Comparison of ENCODE assay signal across 9 cellular contexts in the genomic region with DNA sequence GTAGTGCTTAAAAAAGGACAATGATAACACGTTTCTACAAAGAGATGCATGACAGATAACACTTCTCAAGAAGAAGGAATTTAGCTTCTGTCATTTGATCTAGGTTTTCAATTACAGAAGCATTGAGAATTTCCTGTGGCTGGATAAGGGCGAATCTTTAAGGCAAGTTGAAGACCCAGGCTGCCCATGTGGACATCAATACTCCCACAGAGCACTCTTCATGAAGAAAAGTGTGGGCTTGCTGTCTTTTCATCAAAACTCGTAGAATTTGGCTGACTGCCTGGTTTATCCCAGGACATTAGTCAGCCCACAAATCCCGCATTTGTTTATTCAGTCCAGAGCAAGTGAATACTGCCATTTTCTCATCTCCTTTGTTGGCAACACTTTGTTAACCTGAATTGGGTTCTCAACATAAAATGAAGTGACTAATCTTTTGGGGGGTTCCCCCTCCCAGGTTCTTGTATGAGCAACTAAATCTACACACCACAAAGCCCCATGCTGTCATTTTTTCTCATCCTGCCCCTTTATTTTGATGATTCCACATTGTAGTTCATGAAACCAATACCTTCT. TPM values are rescaled to one million over a fixed set of nuclear protein-coding genes. Genes with fewer than 3 reads are reported as not detected.
DNase-seq lines count a peak whose midpoint lies in the region; ATAC-seq and TF ChIP-seq lines count a peak whose summit lies in the region.
"Had no signal": no experiment of that assay in that cellular context is flagged by ENCODE, and none has a peak within 500 bp of the region (broad histone marks: within the 10 kb centered on the region; RNA-seq: fewer than 3 reads in every experiment).

No MANE protein-coding gene starts in this region.

- dilution Hi-C loops in mammary epithelial cell (cut with HindIII; ENCODE audit: low sequenced_read_pairs), result no loop called here

- DNase-seq in mammary epithelial cell (peak; percentile 100), breast epithelium (ENCODE audit: low spot score in 2 of 2) (no peak), SJCRH30 (peak; percentile 84 to 92), fibroblast of peridontal ligament (ENCODE audit: extremely low read depth) (peak; percentile 97), endothelial cell (ENCODE audit: low spot score) (no peak), SIG-M5 (lab: John Stamatoyannopoulos, UW) (no peak)

- in situ Hi-C loops in mammary epithelial cell (cut with MboI; ENCODE audit: low sequenced_read_pairs in 2 of 2), result no loop called here

- no peak overlapping the region for H3K27ac Mint-ChIP-seq in stimulated activated memory B cell treated with anti-CD40 and anti-IgM and Interleukin-4, amounts not matched to agents 10 μg/mL and 1 μg/mL and 100 μg/mL, for 72 hours
- no peak overlapping the region for H3K27ac Mint-ChIP-seq in endothelial cell (ENCODE audit: unreplicated experiment)

- BruUV-seq in mammary epithelial cell (replicated peaks; lab: Mats Ljungman, UMichigan), result no TSS peak

- no peaks in the 10 kb centered on the region for H3K27me3 ChIP-seq in mammary epithelial cell (ENCODE audit: insufficient read depth, low read length)
- no peaks in the 10 kb centered on the region for H3K27me3 ChIP-seq in breast epithelium
- no peaks in the 10 kb centered on the region for H3K27me3 ChIP-seq in SJCRH30

- no peak overlapping the region for H3K4me3 ChIP-seq in mammary epithelial cell (replicated peaks in 1 of 3; ENCODE audit: insufficient read depth in 1 of 3, low read depth in 2 of 3, low read length in 3 of 3)
- H3K4me3 ChIP-seq in breast epithelium, result no peak overlapping the region
- no peak overlapping the region for H3K4me3 ChIP-seq in SJCRH30
- H3K4me3 ChIP-seq: skin epidermis had no signal

- TF ChIP-seq POLR2A in breast epithelium (IDR thresholded peaks at IDR 0.05), result no peak

- H2AFZ ChIP-seq in mammary epithelial cell (ENCODE audit: low read depth, low read length), result no peak overlapping the region

- TF ChIP-seq CTCF in mammary epithelial cell (conservative IDR thresholded peaks at IDR 0.05 in 1 of 2, IDR thresholded peaks at IDR 0.05 in 1 of 2; ENCODE audit: extremely low read depth in 1 of 2, insufficient read depth in 1 of 2, low read depth in 1 of 2, low read length in 2 of 2) (no peak), breast epithelium (IDR thresholded peaks at IDR 0.05) (no peak), endothelial cell (IDR thresholded peaks at IDR 0.05; ENCODE audit: unreplicated experiment) (no peak)

- no peaks in the 10 kb centered on the region for H3K36me3 ChIP-seq in mammary epithelial cell (ENCODE audit: insufficient read depth, low read length)
- no peaks in the 10 kb centered on the region for H3K36me3 ChIP-seq in breast epithelium
- H3K36me3 ChIP-seq in SJCRH30, result peaks cover 4% of the 10 kb centered on the region; the same call in 1 of the 2 replicates

- peak; percentile 43 for ATAC-seq in stimulated activated memory B cell treated with anti-CD40 and anti-IgM and Interleukin-4, amounts not matched to agents 10 μg/mL and 1 μg/mL and 100 μg/mL, for 72 hours
- no peak for ATAC-seq in GM21737 (IDR thresholded peaks at IDR 0.05; ENCODE audit: unreplicated experiment)

- H3K9me3 ChIP-seq in mammary epithelial cell (replicated peaks; ENCODE audit: insufficient read depth, low read length) (no peaks in the 10 kb centered on the region), breast epithelium (no peaks in the 10 kb centered on the region), SJCRH30 (replicated peaks) (no peaks in the 10 kb centered on the region)

- H3K27ac ChIP-seq in mammary epithelial cell (ENCODE audit: insufficient read depth, low read depth, low read length) (peak overlapping the region; percentile 78), breast epithelium (no peak overlapping the region), SJCRH30 (peak overlapping the region; percentile 28)
- H3K27ac ChIP-seq: skin epidermis had no signal

- intact Hi-C loops in mammary epithelial cell (cut with micrococcal nuclease), result no loop called here
- intact Hi-C loops in breast epithelium (cut with DNase I; ENCODE audit: low total_unique reads), result no loop called here

- H3K9me3 Mint-ChIP-seq in stimulated activated memory B cell treated with anti-CD40 and anti-IgM and Interleukin-4, amounts not matched to agents 10 μg/mL and 1 μg/mL and 100 μg/mL, for 72 hours, result no peaks in the 10 kb centered on the region
- no peaks in the 10 kb centered on the region for H3K9me3 Mint-ChIP-seq in endothelial cell (ENCODE audit: unreplicated experiment)

- H3K36me3 Mint-ChIP-seq in stimulated activated memory B cell treated with anti-CD40 and anti-IgM and Interleukin-4, amounts not matched to agents 10 μg/mL and 1 μg/mL and 100 μg/mL, for 72 hours, result peaks cover 6% of the 10 kb centered on the region
- H3K36me3 Mint-ChIP-seq in endothelial cell (ENCODE audit: low read depth, unreplicated experiment), result no peaks in the 10 kb centered on the region

- no peaks in the 10 kb centered on the region for H3K27me3 Mint-ChIP-seq in stimulated activated memory B cell treated with anti-CD40 and anti-IgM and Interleukin-4, amounts not matched to agents 10 μg/mL and 1 μg/mL and 100 μg/mL, for 72 hours
- peaks cover 4% of the 10 kb centered on the region for H3K27me3 Mint-ChIP-seq in endothelial cell (ENCODE audit: unreplicated experiment)

- H3K79me2 ChIP-seq in mammary epithelial cell (ENCODE audit: insufficient read depth, low read length), result no peaks in the 10 kb centered on the region

- H4K20me1 ChIP-seq in mammary epithelial cell (ENCODE audit: insufficient read depth, low read length), result no peaks in the 10 kb centered on the region

- peak overlapping the region; percentile 56 for H3K4me2 ChIP-seq in mammary epithelial cell (ENCODE audit: insufficient read depth, low read depth, low read length)

- H3K4me1 ChIP-seq in mammary epithelial cell (ENCODE audit: insufficient read depth, low read length) (peaks cover 24% of the 10 kb centered on the region), breast epithelium (no peaks in the 10 kb centered on the region), SJCRH30 (peaks cover 28% of the 10 kb centered on the region)

- H3K9ac ChIP-seq in mammary epithelial cell (ENCODE audit: insufficient read depth, low read length), result peak overlapping the region; percentile 51

- no peak overlapping the region for H3K4me3 Mint-ChIP-seq in stimulated activated memory B cell treated with anti-CD40 and anti-IgM and Interleukin-4, amounts not matched to agents 10 μg/mL and 1 μg/mL and 100 μg/mL, for 72 hours
- H3K4me3 Mint-ChIP-seq in endothelial cell (ENCODE audit: unreplicated experiment), result no peak overlapping the region

- CTCF ChIA-PET in mammary epithelial cell (lab: Charles Lee; ENCODE audit: low non-redundant PET), result no interaction called here

- H3K4me1 Mint-ChIP-seq in stimulated activated memory B cell treated with anti-CD40 and anti-IgM and Interleukin-4, amounts not matched to agents 10 μg/mL and 1 μg/mL and 100 μg/mL, for 72 hours, result peaks cover 16% of the 10 kb centered on the region
- peaks cover 12% of the 10 kb centered on the region for H3K4me1 Mint-ChIP-seq in endothelial cell (ENCODE audit: unreplicated experiment)

- WGBS in mammary epithelial cell (ENCODE audit: low coverage, missing lambda C conversion rate), result 5% methylated on average over 4 of the region's 4 CpGs

RNA-seq across cellular contexts. Expression of gene CDKN2B, which starts 43.4 kb away (rescaled TPM):
- total RNA-seq in mammary epithelial cell (10 to 100 TPM; 27.6 to 50.0 TPM), breast epithelium (10 to 100 TPM in 2 of 3 donors, 1 to 10 TPM in 1; 7.3 to 70.1 (median 18.4) TPM), endothelial cell (ENCODE audit: unreplicated experiment) (1.8 TPM)
- polyA plus RNA-seq in mammary epithelial cell, result 23.5 TPM
- 14.1 TPM for polyA minus RNA-seq in mammary epithelial cell
- total RNA-seq in SJCRH30 (2014; rRNA removed; shearing (Covaris generic)), result 1.3 TPM in 2 replicates

RNA-seq across cellular contexts. Expression of gene CDKN2B-AS1, which starts 57.9 kb away (rescaled TPM):
- 1 to 10 TPM; 1.8 to 2.3 TPM for total RNA-seq in mammary epithelial cell
- 0.75 TPM for polyA plus RNA-seq in mammary epithelial cell
- 13.6 TPM for polyA minus RNA-seq in mammary epithelial cell
- 1 to 10 TPM; 1.3 to 4.6 (median 3.2) TPM for total RNA-seq in breast epithelium
- total RNA-seq in SJCRH30 (2014; rRNA removed; shearing (Covaris generic)), result 8.4 TPM in 2 replicates
- total RNA-seq in endothelial cell (ENCODE audit: unreplicated experiment), result 0.36 TPM

RNA-seq across cellular contexts. Expression of gene CDKN2A, which starts 58.3 kb away (rescaled TPM):
- total RNA-seq in mammary epithelial cell, result 10 to 100 TPM; 26.5 to 34.1 TPM
- polyA plus RNA-seq in mammary epithelial cell, result 50.7 TPM
- 2.9 TPM for polyA minus RNA-seq in mammary epithelial cell
- 10 to 100 TPM in 1 of 3 donors, 1 to 10 TPM in 1, under 1 TPM in 1; 0.80 to 19.3 (median 3.5) TPM for total RNA-seq in breast epithelium
- total RNA-seq in SJCRH30 (2014; rRNA removed; shearing (Covaris generic)), result 107 and 128 TPM in 2 replicates
- total RNA-seq in endothelial cell (ENCODE audit: unreplicated experiment), result not detected

Comparison
In these comparisons a context has a peak if more than half of its experiments do, and no peak if none do; other contexts are left out.
1. DNase-seq: peak in mammary epithelial cell (single experiment), SJCRH30 (2 of 2) and fibroblast of peridontal ligament (single experiment); none in breast epithelium (0 of 2), endothelial cell (single experiment) and SIG-M5 (single experiment).
2. H3K27ac ChIP-seq: peak in mammary epithelial cell (single experiment) and SJCRH30 (single experiment); none in breast epithelium (0 of 2).